1 cellular context compared by ENCODE assay signal in genomic region chr7:5295039-5296014, GRCh38.
TF ChIP-seq lines count a peak whose summit lies in the region.

No MANE protein-coding gene starts in this region.

TF ChIP-seq in GM23338, 12 proteins besides CTCF, POLR2A, EP300 and RAD21 (continued from another document):
- TF ChIP-seq, protein P1, sequence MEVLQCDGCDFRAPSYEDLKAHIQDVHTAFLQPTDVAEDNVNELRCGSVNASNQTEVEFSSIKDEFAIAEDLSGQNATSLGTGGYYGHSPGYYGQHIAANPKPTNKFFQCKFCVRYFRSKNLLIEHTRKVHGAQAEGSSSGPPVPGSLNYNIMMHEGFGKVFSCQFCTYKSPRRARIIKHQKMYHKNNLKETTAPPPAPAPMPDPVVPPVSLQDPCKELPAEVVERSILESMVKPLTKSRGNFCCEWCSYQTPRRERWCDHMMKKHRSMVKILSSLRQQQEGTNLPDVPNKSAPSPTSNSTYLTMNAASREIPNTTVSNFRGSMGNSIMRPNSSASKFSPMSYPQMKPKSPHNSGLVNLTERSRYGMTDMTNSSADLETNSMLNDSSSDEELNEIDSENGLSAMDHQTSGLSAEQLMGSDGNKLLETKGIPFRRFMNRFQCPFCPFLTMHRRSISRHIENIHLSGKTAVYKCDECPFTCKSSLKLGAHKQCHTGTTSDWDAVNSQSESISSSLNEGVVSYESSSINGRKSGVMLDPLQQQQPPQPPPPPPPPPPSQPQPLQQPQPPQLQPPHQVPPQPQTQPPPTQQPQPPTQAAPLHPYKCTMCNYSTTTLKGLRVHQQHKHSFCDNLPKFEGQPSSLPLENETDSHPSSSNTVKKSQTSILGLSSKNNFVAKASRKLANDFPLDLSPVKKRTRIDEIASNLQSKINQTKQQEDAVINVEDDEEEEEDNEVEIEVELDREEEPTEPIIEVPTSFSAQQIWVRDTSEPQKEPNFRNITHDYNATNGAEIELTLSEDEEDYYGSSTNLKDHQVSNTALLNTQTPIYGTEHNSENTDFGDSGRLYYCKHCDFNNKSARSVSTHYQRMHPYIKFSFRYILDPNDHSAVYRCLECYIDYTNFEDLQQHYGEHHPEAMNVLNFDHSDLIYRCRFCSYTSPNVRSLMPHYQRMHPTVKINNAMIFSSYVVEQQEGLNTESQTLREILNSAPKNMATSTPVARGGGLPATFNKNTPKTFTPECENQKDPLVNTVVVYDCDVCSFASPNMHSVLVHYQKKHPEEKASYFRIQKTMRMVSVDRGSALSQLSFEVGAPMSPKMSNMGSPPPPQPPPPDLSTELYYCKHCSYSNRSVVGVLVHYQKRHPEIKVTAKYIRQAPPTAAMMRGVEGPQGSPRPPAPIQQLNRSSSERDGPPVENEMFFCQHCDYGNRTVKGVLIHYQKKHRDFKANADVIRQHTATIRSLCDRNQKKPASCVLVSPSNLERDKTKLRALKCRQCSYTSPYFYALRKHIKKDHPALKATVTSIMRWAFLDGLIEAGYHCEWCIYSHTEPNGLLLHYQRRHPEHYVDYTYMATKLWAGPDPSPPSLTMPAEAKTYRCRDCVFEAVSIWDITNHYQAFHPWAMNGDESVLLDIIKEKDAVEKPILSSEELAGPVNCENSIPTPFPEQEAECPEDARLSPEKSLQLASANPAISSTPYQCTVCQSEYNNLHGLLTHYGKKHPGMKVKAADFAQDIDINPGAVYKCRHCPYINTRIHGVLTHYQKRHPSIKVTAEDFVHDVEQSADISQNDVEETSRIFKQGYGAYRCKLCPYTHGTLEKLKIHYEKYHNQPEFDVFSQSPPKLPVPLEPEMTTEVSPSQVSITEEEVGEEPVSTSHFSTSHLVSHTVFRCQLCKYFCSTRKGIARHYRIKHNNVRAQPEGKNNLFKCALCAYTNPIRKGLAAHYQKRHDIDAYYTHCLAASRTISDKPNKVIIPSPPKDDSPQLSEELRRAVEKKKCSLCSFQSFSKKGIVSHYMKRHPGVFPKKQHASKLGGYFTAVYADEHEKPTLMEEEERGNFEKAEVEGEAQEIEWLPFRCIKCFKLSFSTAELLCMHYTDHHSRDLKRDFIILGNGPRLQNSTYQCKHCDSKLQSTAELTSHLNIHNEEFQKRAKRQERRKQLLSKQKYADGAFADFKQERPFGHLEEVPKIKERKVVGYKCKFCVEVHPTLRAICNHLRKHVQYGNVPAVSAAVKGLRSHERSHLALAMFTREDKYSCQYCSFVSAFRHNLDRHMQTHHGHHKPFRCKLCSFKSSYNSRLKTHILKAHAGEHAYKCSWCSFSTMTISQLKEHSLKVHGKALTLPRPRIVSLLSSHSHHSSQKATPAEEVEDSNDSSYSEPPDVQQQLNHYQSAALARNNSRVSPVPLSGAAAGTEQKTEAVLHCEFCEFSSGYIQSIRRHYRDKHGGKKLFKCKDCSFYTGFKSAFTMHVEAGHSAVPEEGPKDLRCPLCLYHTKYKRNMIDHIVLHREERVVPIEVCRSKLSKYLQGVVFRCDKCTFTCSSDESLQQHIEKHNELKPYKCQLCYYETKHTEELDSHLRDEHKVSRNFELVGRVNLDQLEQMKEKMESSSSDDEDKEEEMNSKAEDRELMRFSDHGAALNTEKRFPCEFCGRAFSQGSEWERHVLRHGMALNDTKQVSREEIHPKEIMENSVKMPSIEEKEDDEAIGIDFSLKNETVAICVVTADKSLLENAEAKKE (CRISPR knock-in tag; IDR thresholded peaks at IDR 0.05): no peak
- TF ChIP-seq ETS1 (IDR thresholded peaks at IDR 0.05): no peak
- no peak for TF ChIP-seq ZNF114 (CRISPR knock-in tag; IDR thresholded peaks at IDR 0.05)
TF ChIP-seq in GM23338: peak in this region for 0.
